Comparison of ENCODE assay signal across 1 cellular context in the genomic region with DNA sequence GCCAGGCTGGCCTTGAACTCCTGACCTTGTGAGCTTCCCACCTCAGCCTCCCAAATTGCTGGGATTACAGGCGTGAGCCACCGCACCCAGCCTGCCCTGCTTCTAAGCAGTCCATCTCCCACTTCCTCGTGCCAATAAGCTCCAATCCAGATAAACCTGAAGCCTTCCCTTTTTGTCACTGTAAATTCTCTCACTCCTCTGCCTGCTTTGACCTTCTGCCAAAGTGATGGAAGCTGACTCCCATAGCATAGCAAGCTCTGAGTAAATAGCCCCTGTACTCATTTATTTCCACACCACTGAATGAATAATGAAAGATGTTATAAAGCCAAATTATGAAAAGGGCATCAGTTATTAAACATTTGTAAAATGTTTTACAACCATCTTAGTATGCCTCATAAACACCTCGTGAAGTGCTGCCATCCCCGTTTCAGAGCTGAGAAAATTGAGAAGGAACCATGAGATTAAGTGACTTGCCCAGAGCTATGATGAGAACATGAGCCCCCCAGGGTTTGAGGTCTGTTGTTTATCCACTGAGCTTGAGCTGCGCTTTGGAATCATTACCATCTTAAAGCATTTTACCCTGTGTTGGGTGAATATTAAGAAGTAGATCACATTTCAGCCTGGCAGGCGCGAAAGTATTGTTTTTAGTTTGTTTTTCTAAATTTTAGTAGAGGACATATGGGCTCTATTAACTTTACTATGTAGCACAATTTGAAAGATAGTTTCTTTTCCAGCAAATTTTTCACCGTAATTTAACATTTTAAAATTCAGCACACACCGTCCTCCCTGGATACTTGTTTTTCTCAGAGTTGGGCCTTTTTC.
TF ChIP-seq lines count a peak whose summit lies in the region.

No MANE protein-coding gene starts in this region.

TF ChIP-seq in K562, 482 proteins besides CTCF, POLR2A, EP300 and RAD21:
- peak; percentile 50; the same call in 1 of the 2 replicates for TF ChIP-seq SPI1 (IDR thresholded peaks at IDR 0.05; ENCODE audit: borderline replicate concordance, low read depth, low read length)
- TF ChIP-seq CHD1 (IDR thresholded peaks at IDR 0.05; ENCODE audit: low read length) = no peak
TF ChIP-seq in K562: peak in this region for 1.
